13 cellular contexts compared by ENCODE assay signal in genomic region chr3:11734-12133, GRCh38.
A peak's percentile ranks its signal among the peaks of the same experiment; 100 is the strongest.
DNase-seq lines count a peak whose midpoint lies in the region; ATAC-seq and TF ChIP-seq lines count a peak whose summit lies in the region.
"Had no signal": no experiment of that assay in that cellular context is flagged by ENCODE, and none has a peak within 500 bp of the region (broad histone marks: within the 10 kb centered on the region; RNA-seq: fewer than 3 reads in every experiment).

No MANE protein-coding gene starts in this region.

- peaks cover 5% of the 10 kb centered on the region for H3K9me3 Mint-ChIP-seq in activated CD4-positive, alpha-beta T cell treated with anti-CD3 and anti-CD28 coated beads, Interleukin-2, amount 10 ng/mL, durations not matched to agents 7 days and 5 days
- H3K9me3 Mint-ChIP-seq in activated CD8-positive, alpha-beta T cell treated with anti-CD3 and anti-CD28 coated beads for 36 hours: peaks cover 5% of the 10 kb centered on the region

- no peak for TF ChIP-seq CTCF in activated CD8-positive, alpha-beta T cell treated with anti-CD3 and anti-CD28 coated beads for 36 hours (IDR thresholded peaks at IDR 0.05)
- TF ChIP-seq CTCF in spleen (IDR thresholded peaks at IDR 0.05 in 8 of 11, conservative IDR thresholded peaks at IDR 0.05 in 3 of 11) (no peak), lower leg skin (IDR thresholded peaks at IDR 0.05) (no peak)

- peak overlapping the region; percentile 34 for H3K4me3 Mint-ChIP-seq in activated CD4-positive, alpha-beta T cell treated with anti-CD3 and anti-CD28 coated beads, Interleukin-2, amount 10 ng/mL, durations not matched to agents 7 days and 5 days
- peak overlapping the region; percentile 65 for H3K4me3 Mint-ChIP-seq in activated CD8-positive, alpha-beta T cell treated with anti-CD3 and anti-CD28 coated beads for 36 hours
- H3K4me3 Mint-ChIP-seq: activated B cell treated with CpG ODN at 0.5 μM for 24 hours had no signal

- 68% methylated on average over 19 of the region's 22 CpGs for WGBS in right cardiac atrium
- WGBS in spleen, 5 donors: 60 to 91% (median 71%) methylated on average over 12 to 21 of the region's 22 CpGs
- WGBS in lower leg skin, 2 donors: 66 to 79% methylated on average over 21 of the region's 22 CpGs

- CTCF ChIA-PET in activated CD4-positive, alpha-beta T cell treated with anti-CD3 and anti-CD28 coated beads, Interleukin-2, amount 10 ng/mL, durations not matched to agents 7 days and 5 days (lab: Charles Lee): no interaction called here
- CTCF ChIA-PET in activated CD8-positive, alpha-beta T cell treated with anti-CD3 and anti-CD28 coated beads for 36 hours (lab: Charles Lee): no interaction called here

- no peak overlapping the region for H3K27ac ChIP-seq in right cardiac atrium (ENCODE audit: low read length)
- H3K27ac ChIP-seq in spleen: no peak overlapping the region
- H3K27ac ChIP-seq: brain microvascular endothelial cell, gastrocnemius medialis, vagina had no signal

- H3K27me3 Mint-ChIP-seq in activated CD4-positive, alpha-beta T cell treated with anti-CD3 and anti-CD28 coated beads, Interleukin-2, amount 10 ng/mL, durations not matched to agents 7 days and 5 days: no peaks in the 10 kb centered on the region
- H3K27me3 Mint-ChIP-seq in activated CD8-positive, alpha-beta T cell treated with anti-CD3 and anti-CD28 coated beads for 36 hours: peaks cover 9% of the 10 kb centered on the region
- H3K27me3 Mint-ChIP-seq: activated B cell treated with CpG ODN at 0.5 μM for 24 hours had no signal

- no peaks in the 10 kb centered on the region for H3K36me3 ChIP-seq in spleen
- H3K36me3 ChIP-seq: brain microvascular endothelial cell, gastrocnemius medialis, vagina had no signal

- TF ChIP-seq POLR2A in spleen (IDR thresholded peaks at IDR 0.05) (no peak), lower leg skin (IDR thresholded peaks at IDR 0.05) (no peak)

- H3K4me1 Mint-ChIP-seq in activated CD4-positive, alpha-beta T cell treated with anti-CD3 and anti-CD28 coated beads, Interleukin-2, amount 10 ng/mL, durations not matched to agents 7 days and 5 days: no peaks in the 10 kb centered on the region
- H3K4me1 Mint-ChIP-seq in activated CD8-positive, alpha-beta T cell treated with anti-CD3 and anti-CD28 coated beads for 36 hours (ENCODE audit: low read depth): no peaks in the 10 kb centered on the region
- H3K4me1 Mint-ChIP-seq: activated B cell treated with CpG ODN at 0.5 μM for 24 hours had no signal

- intact Hi-C loops in activated CD8-positive, alpha-beta T cell treated with anti-CD3 and anti-CD28 coated beads for 36 hours (cut with micrococcal nuclease): no loop called here
- intact Hi-C loops in right cardiac atrium (cut with DNase I): no loop called here
- intact Hi-C loops in spleen (cut with DNase I; ENCODE audit: low total_unique reads): no loop called here
- intact Hi-C loops in lower leg skin (cut with DNase I; ENCODE audit: low total_unique reads): no loop called here

- H3K27me3 ChIP-seq in right cardiac atrium (ENCODE audit: control insufficient read depth, insufficient read depth) (no peaks in the 10 kb centered on the region), spleen (replicated peaks in 1 of 7) (no peaks in the 10 kb centered on the region)
- H3K27me3 ChIP-seq: brain microvascular endothelial cell, gastrocnemius medialis, vagina had no signal

- POLR2A ChIA-PET in activated CD4-positive, alpha-beta T cell treated with anti-CD3 and anti-CD28 coated beads, Interleukin-2, amount 10 ng/mL, durations not matched to agents 7 days and 5 days (lab: Charles Lee): no interaction called here
- POLR2A ChIA-PET in activated CD8-positive, alpha-beta T cell treated with anti-CD3 and anti-CD28 coated beads for 36 hours (lab: Charles Lee): no interaction called here

- no peak for DNase-seq in activated CD4-positive, alpha-beta T cell treated with anti-CD3 and anti-CD28 coated beads, Interleukin-2, amount 10 ng/mL, durations not matched to agents 7 days and 5 days
- no peak for DNase-seq in activated CD4-positive, alpha-beta T cell treated with anti-CD3 and anti-CD28 coated beads, Interleukin-2, amount 50 U/mL, for 48 hours
- no peak for DNase-seq in activated CD8-positive, alpha-beta T cell treated with anti-CD3 and anti-CD28 coated beads for 36 hours
- DNase-seq in right cardiac atrium (peak; percentile 14 to 49 (median 18)), spleen (peak; percentile 71), NCI-H146 (lab: John Stamatoyannopoulos, UW) (no peak), lower leg skin (ENCODE audit: low spot score in 2 of 2) (no peak)
- no peak for DNase-seq in stimulated activated CD4-positive, alpha-beta T cell treated with anti-CD3 and anti-CD28 coated beads, Interleukin-4, amount 100 ng/mL, for 1 hour
- DNase-seq: activated B cell treated with CpG ODN at 0.5 μM for 24 hours; brain microvascular endothelial cell; gastrocnemius medialis; stimulated activated CD4-positive, alpha-beta T cell treated with anti-CD3 and anti-CD28 coated beads, Interleukin-4, amount 100 ng/mL, for 4 hours had no signal

- H3K4me3 ChIP-seq in right cardiac atrium (ENCODE audit: low read length): no peak overlapping the region
- H3K4me3 ChIP-seq in spleen: no peak overlapping the region
- no peak overlapping the region for H3K4me3 ChIP-seq in lower leg skin (ENCODE audit: low read depth, poor library complexity, severe bottlenecking)
- H3K4me3 ChIP-seq: gastrocnemius medialis, vagina had no signal

- peaks cover 2% of the 10 kb centered on the region for H3K36me3 Mint-ChIP-seq in activated CD4-positive, alpha-beta T cell treated with anti-CD3 and anti-CD28 coated beads, Interleukin-2, amount 10 ng/mL, durations not matched to agents 7 days and 5 days (ENCODE audit: low read depth)
- H3K36me3 Mint-ChIP-seq in activated CD8-positive, alpha-beta T cell treated with anti-CD3 and anti-CD28 coated beads for 36 hours (ENCODE audit: low read depth): peaks cover 4% of the 10 kb centered on the region

- peak overlapping the region; percentile 57 for H3K27ac Mint-ChIP-seq in activated CD4-positive, alpha-beta T cell treated with anti-CD3 and anti-CD28 coated beads, Interleukin-2, amount 10 ng/mL, durations not matched to agents 7 days and 5 days
- peak overlapping the region; percentile 66 for H3K27ac Mint-ChIP-seq in activated CD8-positive, alpha-beta T cell treated with anti-CD3 and anti-CD28 coated beads for 36 hours
- H3K27ac Mint-ChIP-seq: activated B cell treated with CpG ODN at 0.5 μM for 24 hours had no signal

- H3K9me3 ChIP-seq in right cardiac atrium (ENCODE audit: control insufficient read depth, low read length): no peaks in the 10 kb centered on the region
- no peaks in the 10 kb centered on the region for H3K9me3 ChIP-seq in spleen
- H3K9me3 ChIP-seq: gastrocnemius medialis, vagina had no signal

- H3K4me1 ChIP-seq in right cardiac atrium (ENCODE audit: control insufficient read depth, insufficient read depth, low read length) (no peaks in the 10 kb centered on the region), spleen (no peaks in the 10 kb centered on the region)
- H3K4me1 ChIP-seq: gastrocnemius medialis, vagina had no signal

- ATAC-seq in activated CD8-positive, alpha-beta T cell treated with anti-CD3 and anti-CD28 coated beads for 36 hours: no peak
- peak; percentile 77 for ATAC-seq in right cardiac atrium
- ATAC-seq: gastrocnemius medialis had no signal

Comparison
In these comparisons a context has a peak if more than half of its experiments do, and no peak if none do; other contexts are left out.
1. DNase-seq: peak in right cardiac atrium (3 of 3) and spleen (single experiment); none in activated CD4-positive, alpha-beta T cell treated with anti-CD3 and anti-CD28 coated beads, Interleukin-2, amount 10 ng/mL, durations not matched to agents 7 days and 5 days (single experiment), activated CD4-positive, alpha-beta T cell treated with anti-CD3 and anti-CD28 coated beads, Interleukin-2, amount 50 U/mL, for 48 hours (0 of 2), activated CD8-positive, alpha-beta T cell treated with anti-CD3 and anti-CD28 coated beads for 36 hours (single experiment), stimulated activated CD4-positive, alpha-beta T cell treated with anti-CD3 and anti-CD28 coated beads, Interleukin-4, amount 100 ng/mL, for 1 hour (single experiment), NCI-H146 (single experiment) and lower leg skin (0 of 2).